Comparison of ENCODE assay signal across 17 cellular contexts in genomic region chr2:23280401-23280800, GRCh38.
DNase-seq lines count a peak whose midpoint lies in the region; ATAC-seq lines count a peak whose summit lies in the region.
"Had no signal": no experiment of that assay in that cellular context is flagged by ENCODE, and none has a peak within 500 bp of the region (broad histone marks: within the 10 kb centered on the region; RNA-seq: fewer than 3 reads in every experiment).

No MANE protein-coding gene starts in this region.

- DNase-seq in ELF-1 (ENCODE audit: low read depth, low spot score): peak; percentile 49
- DNase-seq in NCI-H146 treated with DMSO at 0.1 percent for 48 hours (lab: John Stamatoyannopoulos, UW; ENCODE audit: unreplicated experiment): peak; percentile 32
- DNase-seq in SW480 (ENCODE audit: low spot score): peak; percentile 25
- DNase-seq in myocyte (ENCODE audit: low read depth): peak; percentile 13
- no peak for DNase-seq in H7
- no peak for DNase-seq in HuH-7 (ENCODE audit: low spot score)
- DNase-seq: ACHN; CD4-positive, CD25-positive, alpha-beta regulatory T cell; DND-41; GOT3; HFFc6; NCI-H1417; NCI-H2081; NCI-H524 treated with DMSO at 0.1 percent for 48 hours had no signal

- H3K36me3 ChIP-seq in H7 (replicated peaks; ENCODE audit: control insufficient read depth, insufficient read depth, low read length): no peaks in the 10 kb centered on the region
- H3K36me3 ChIP-seq: SJSA1 had no signal

- no peaks in the 10 kb centered on the region for H3K27me3 ChIP-seq in H7 (ENCODE audit: control insufficient read depth, insufficient read depth, low read length)
- H3K27me3 ChIP-seq: SJSA1 had no signal

- ATAC-seq in HG03039 (IDR thresholded peaks at IDR 0.05; ENCODE audit: unreplicated experiment): no peak
- ATAC-seq: HepG2 had no signal

- no peak overlapping the region for H3K4me3 ChIP-seq in H7 (ENCODE audit: insufficient read depth, low read depth, low read length)
- H3K4me3 ChIP-seq: SJSA1 had no signal

Comparison
In these comparisons a context has a peak if more than half of its experiments do, and no peak if none do; other contexts are left out.
1. DNase-seq: peak in ELF-1 (single experiment), NCI-H146 treated with DMSO at 0.1 percent for 48 hours (single experiment), SW480 (single experiment) and myocyte (single experiment); none in H7 (single experiment) and HuH-7 (single experiment).